In genomic region chr12:122517877-122518276, GRCh38 we compare ENCODE assay signal across 12 cellular contexts. TPM values are rescaled to one million over a fixed set of nuclear protein-coding genes. Genes with fewer than 3 reads are reported as not detected.
DNase-seq lines count a peak whose midpoint lies in the region; ATAC-seq and TF ChIP-seq lines count a peak whose summit lies in the region.
"Had no signal": no experiment of that assay in that cellular context is flagged by ENCODE, and none has a peak within 500 bp of the region (broad histone marks: within the 10 kb centered on the region; RNA-seq: fewer than 3 reads in every experiment).

No MANE protein-coding gene starts in this region.

- no peaks in the 10 kb centered on the region for H3K9me3 ChIP-seq in SK-N-SH
- H3K9me3 ChIP-seq: Caco-2 had no signal

- peaks cover 37% of the 10 kb centered on the region for H3K4me1 Mint-ChIP-seq in activated naive CD4-positive, alpha-beta T cell treated with anti-CD3 and anti-CD28 coated beads, Interleukin-2, amount 10 ng/mL, durations not matched to agents 7 days and 5 days
- peaks cover 43% of the 10 kb centered on the region for H3K4me1 Mint-ChIP-seq in stimulated activated naive CD8-positive, alpha-beta T cell treated with anti-CD3 and anti-CD28 coated beads, Interleukin-15, Interleukin-2, amounts not matched to agents 100 ng/mL and 50 ng/mL, for 24 hours (ENCODE audit: low read depth)

- peak overlapping the region in 1 of 2 experiments; percentile 44; a peak in 2 of 4 replicates for H3K27ac ChIP-seq in SK-N-SH (ENCODE audit: low read depth in 2 of 2, low read length in 1 of 2)

- H2AFZ ChIP-seq in SK-N-SH (ENCODE audit: low read depth): no peak overlapping the region

- H3F3A ChIP-seq in SK-N-SH (replicated peaks; ENCODE audit: insufficient read depth): peaks cover 68% of the 10 kb centered on the region

- no peak overlapping the region for H3K4me3 Mint-ChIP-seq in activated naive CD4-positive, alpha-beta T cell treated with anti-CD3 and anti-CD28 coated beads, Interleukin-2, amount 10 ng/mL, durations not matched to agents 7 days and 5 days
- H3K4me3 Mint-ChIP-seq in stimulated activated naive CD8-positive, alpha-beta T cell treated with anti-CD3 and anti-CD28 coated beads, Interleukin-15, Interleukin-2, amounts not matched to agents 100 ng/mL and 50 ng/mL, for 24 hours: no peak overlapping the region

- H4K20me1 ChIP-seq in SK-N-SH (ENCODE audit: insufficient read depth): peaks cover 78% of the 10 kb centered on the region

- no peak for TF ChIP-seq RAD21 in SK-N-SH (IDR thresholded peaks at IDR 0.05; ENCODE audit: low read length)

- peaks cover 0 to 5% of the 10 kb centered on the region in 2 experiments; a peak in 2 of 4 replicates for H3K4me1 ChIP-seq in SK-N-SH (ENCODE audit: control insufficient read depth in 1 of 2, insufficient read depth in 2 of 2, low read depth in 1 of 2, low read length in 1 of 2)
- H3K4me1 ChIP-seq: Caco-2 had no signal

- peak; percentile 14 to 40 for ATAC-seq in activated naive CD4-positive, alpha-beta T cell treated with anti-CD3 and anti-CD28 coated beads, Interleukin-2, amount 50 U/mL, for 72 hours
- ATAC-seq in HG03432 (IDR thresholded peaks at IDR 0.05; ENCODE audit: unreplicated experiment) (no peak), HG02885 (IDR thresholded peaks at IDR 0.05; ENCODE audit: poor library complexity, unreplicated experiment) (no peak)
- ATAC-seq: left lobe of liver had no signal

- no peak for DNase-seq in activated naive CD4-positive, alpha-beta T cell treated with anti-CD3 and anti-CD28 coated beads, Interleukin-2, amount 50 U/mL, for 72 hours (ENCODE audit: low spot score in 2 of 2)
- DNase-seq in activated naive CD4-positive, alpha-beta T cell treated with anti-CD3 and anti-CD28 coated beads, Interleukin-2, amount 10 ng/mL, durations not matched to agents 7 days and 5 days: no peak
- DNase-seq in SK-N-SH (no peak), fibroblast of mammary gland (ENCODE audit: low read depth) (peak; percentile 94), NCI-H1092 (lab: John Stamatoyannopoulos, UW) (no peak)
- DNase-seq: Caco-2; effector CD4-positive, alpha-beta T cell; stimulated activated naive CD4-positive, alpha-beta T cell treated with Interleukin-2 at 50 U/mL for 16 hours had no signal

- peaks cover 35 to 61% of the 10 kb centered on the region in 2 donors for H3K36me3 Mint-ChIP-seq in activated naive CD4-positive, alpha-beta T cell treated with anti-CD3 and anti-CD28 coated beads, Interleukin-2, amount 50 U/mL, for 72 hours
- H3K36me3 Mint-ChIP-seq in activated naive CD4-positive, alpha-beta T cell treated with anti-CD3 and anti-CD28 coated beads, Interleukin-2, amount 10 ng/mL, durations not matched to agents 7 days and 5 days: peaks cover 74% of the 10 kb centered on the region
- peaks cover 88% of the 10 kb centered on the region for H3K36me3 Mint-ChIP-seq in stimulated activated naive CD8-positive, alpha-beta T cell treated with anti-CD3 and anti-CD28 coated beads, Interleukin-15, Interleukin-2, amounts not matched to agents 100 ng/mL and 50 ng/mL, for 24 hours (ENCODE audit: low read depth)

- H3K9ac ChIP-seq in SK-N-SH: no peak overlapping the region

- CTCF ChIA-PET in activated naive CD4-positive, alpha-beta T cell treated with anti-CD3 and anti-CD28 coated beads, Interleukin-2, amount 10 ng/mL, durations not matched to agents 7 days and 5 days (lab: Charles Lee): no interaction called here
- CTCF ChIA-PET in SK-N-SH (lab: Yijun Ruan, JAX): interaction anchor here (1.2 kb wide), 1 partner anchor 17 kb away, joined by 3 read pairs; the partner anchor contains the start of gene ZCCHC8

- H3K79me2 ChIP-seq in SK-N-SH (ENCODE audit: insufficient read depth): peaks cover 98% of the 10 kb centered on the region

- H3K27me3 Mint-ChIP-seq in activated naive CD4-positive, alpha-beta T cell treated with anti-CD3 and anti-CD28 coated beads, Interleukin-2, amount 10 ng/mL, durations not matched to agents 7 days and 5 days: no peaks in the 10 kb centered on the region
- no peaks in the 10 kb centered on the region for H3K27me3 Mint-ChIP-seq in stimulated activated naive CD8-positive, alpha-beta T cell treated with anti-CD3 and anti-CD28 coated beads, Interleukin-15, Interleukin-2, amounts not matched to agents 100 ng/mL and 50 ng/mL, for 24 hours

- no peak overlapping the region for H3K4me2 ChIP-seq in SK-N-SH

- POLR2A ChIA-PET in SK-N-SH (lab: Yijun Ruan, JAX): interaction anchor here (0.6 to 1.0 kb wide), 2 partner anchors 9 to 16 kb away, joined by 3 to 5 read pairs; partner anchors contain the start of genes KNTC1 and RSRC2

- H3K9me2 ChIP-seq in SK-N-SH: no peaks in the 10 kb centered on the region

- no peaks in the 10 kb centered on the region for H3K9me3 Mint-ChIP-seq in activated naive CD4-positive, alpha-beta T cell treated with anti-CD3 and anti-CD28 coated beads, Interleukin-2, amount 50 U/mL, for 72 hours
- H3K9me3 Mint-ChIP-seq in activated naive CD4-positive, alpha-beta T cell treated with anti-CD3 and anti-CD28 coated beads, Interleukin-2, amount 10 ng/mL, durations not matched to agents 7 days and 5 days: no peaks in the 10 kb centered on the region
- H3K9me3 Mint-ChIP-seq in stimulated activated naive CD8-positive, alpha-beta T cell treated with anti-CD3 and anti-CD28 coated beads, Interleukin-15, Interleukin-2, amounts not matched to agents 100 ng/mL and 50 ng/mL, for 24 hours: no peaks in the 10 kb centered on the region

- peaks cover 89 to 96% of the 10 kb centered on the region in 2 experiments for H3K36me3 ChIP-seq in SK-N-SH (replicated peaks in 1 of 2; ENCODE audit: control insufficient read depth in 1 of 2, insufficient read depth in 2 of 2, low read length in 1 of 2)

- H3K27ac Mint-ChIP-seq in activated naive CD4-positive, alpha-beta T cell treated with anti-CD3 and anti-CD28 coated beads, Interleukin-2, amount 50 U/mL, for 72 hours: peak overlapping the region in 1 of 2 donors; percentile 86
- no peak overlapping the region for H3K27ac Mint-ChIP-seq in activated naive CD4-positive, alpha-beta T cell treated with anti-CD3 and anti-CD28 coated beads, Interleukin-2, amount 10 ng/mL, durations not matched to agents 7 days and 5 days
- peak overlapping the region; percentile 52 for H3K27ac Mint-ChIP-seq in stimulated activated naive CD8-positive, alpha-beta T cell treated with anti-CD3 and anti-CD28 coated beads, Interleukin-15, Interleukin-2, amounts not matched to agents 100 ng/mL and 50 ng/mL, for 24 hours

- TF ChIP-seq CTCF in SK-N-SH (IDR thresholded peaks at IDR 0.05) (no peak), fibroblast of mammary gland (conservative IDR thresholded peaks at IDR 0.05; ENCODE audit: control insufficient read depth, insufficient read depth, low read depth, low read length) (no peak)

- WGBS in SK-N-SH (ENCODE audit: low lambda C conversion rate): 45% methylated on average over 5 of the region's 5 CpGs

- no peak for TF ChIP-seq EP300 in SK-N-SH (IDR thresholded peaks at IDR 0.05; ENCODE audit: borderline replicate concordance in 1 of 2, low read depth in 1 of 2, low read length in 1 of 2)

- H3K27me3 ChIP-seq in SK-N-SH (ENCODE audit: insufficient read depth): no peaks in the 10 kb centered on the region

- H3K4me3 ChIP-seq in SK-N-SH (ENCODE audit: low read depth in 2 of 2, low read length in 1 of 2) (no peak overlapping the region), fibroblast of mammary gland (ENCODE audit: control insufficient read depth, low read depth, low read length) (no peak overlapping the region)

TF ChIP-seq in SK-N-SH, 30 proteins besides CTCF, POLR2A, EP300 and RAD21 (continues in another document):
- TF ChIP-seq YY1 (IDR thresholded peaks at IDR 0.05; ENCODE audit: low read depth) (no peak), MXI1 (IDR thresholded peaks at IDR 0.05; ENCODE audit: low read depth, low read length) (no peak), NRF1 (IDR thresholded peaks at IDR 0.05; ENCODE audit: low read depth, low read length) (no peak), FOSL2 (IDR thresholded peaks at IDR 0.05; ENCODE audit: borderline replicate concordance, low read depth) (peak; percentile 78), JUND (IDR thresholded peaks at IDR 0.05) (peak; percentile 70), PBX3 (IDR thresholded peaks at IDR 0.05) (peak; percentile 56), SIN3A (IDR thresholded peaks at IDR 0.05; ENCODE audit: borderline replicate concordance, low read depth, low read length) (peak; percentile 42; the same call in 1 of the 2 replicates), TCF12 (IDR thresholded peaks at IDR 0.05) (peak; percentile 27; the same call in 1 of the 2 replicates)
- TF ChIP-seq, protein P1, sequence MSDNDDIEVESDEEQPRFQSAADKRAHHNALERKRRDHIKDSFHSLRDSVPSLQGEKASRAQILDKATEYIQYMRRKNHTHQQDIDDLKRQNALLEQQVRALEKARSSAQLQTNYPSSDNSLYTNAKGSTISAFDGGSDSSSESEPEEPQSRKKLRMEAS (IDR thresholded peaks at IDR 0.05; ENCODE audit: low read depth): peak; percentile 22; the same call in 1 of the 2 replicates

RNA-seq across cellular contexts. Expression of gene RSRC2, which starts 8.9 kb away (rescaled TPM):
- 100 to 1,000 TPM; 115 to 135 TPM for total RNA-seq in activated naive CD4-positive, alpha-beta T cell treated with anti-CD3 and anti-CD28 coated beads, Interleukin-2, amount 50 U/mL, for 72 hours
- 24.8 and 25.3 TPM in 2 replicates for polyA plus RNA-seq in SK-N-SH (2012; rRNA removed)
- 21.4 and 32.0 TPM in 2 replicates for polyA plus RNA-seq in SK-N-SH (2012; cell fraction: cytosol; rRNA removed)
- 40.3 and 77.6 TPM in 2 replicates for polyA plus RNA-seq in SK-N-SH (2012; cell fraction: nucleus; rRNA removed)

RNA-seq across cellular contexts. Expression of gene KNTC1, which starts 9.2 kb away (rescaled TPM):
- total RNA-seq in activated naive CD4-positive, alpha-beta T cell treated with anti-CD3 and anti-CD28 coated beads, Interleukin-2, amount 50 U/mL, for 72 hours: 100 to 1,000 TPM; 163 to 199 TPM
- 13.2 and 17.2 TPM in 2 replicates for polyA plus RNA-seq in SK-N-SH (2012; rRNA removed)
- 7.9 and 8.3 TPM in 2 replicates for polyA plus RNA-seq in SK-N-SH (2012; cell fraction: cytosol; rRNA removed)
- 59.8 and 86.7 TPM in 2 replicates for polyA plus RNA-seq in SK-N-SH (2012; cell fraction: nucleus; rRNA removed)

RNA-seq across cellular contexts. Expression of gene ZCCHC8, which starts 17.1 kb away (rescaled TPM):
- 10 to 100 TPM; 36.7 to 46.2 TPM for total RNA-seq in activated naive CD4-positive, alpha-beta T cell treated with anti-CD3 and anti-CD28 coated beads, Interleukin-2, amount 50 U/mL, for 72 hours
- polyA plus RNA-seq in SK-N-SH (2012; rRNA removed): 11.3 and 14.0 TPM in 2 replicates
- polyA plus RNA-seq in SK-N-SH (2012; cell fraction: cytosol; rRNA removed): 8.6 and 9.9 TPM in 2 replicates
- 23.5 and 37.9 TPM in 2 replicates for polyA plus RNA-seq in SK-N-SH (2012; cell fraction: nucleus; rRNA removed)

Comparison
In these comparisons a context has a peak if more than half of its experiments do, and no peak if none do; other contexts are left out.
1. ATAC-seq: peak in activated naive CD4-positive, alpha-beta T cell treated with anti-CD3 and anti-CD28 coated beads, Interleukin-2, amount 50 U/mL, for 72 hours (2 of 2); none in HG03432 (single experiment) and HG02885 (single experiment).